Comparison of ENCODE assay signal across 6 cellular contexts in the genomic region with DNA sequence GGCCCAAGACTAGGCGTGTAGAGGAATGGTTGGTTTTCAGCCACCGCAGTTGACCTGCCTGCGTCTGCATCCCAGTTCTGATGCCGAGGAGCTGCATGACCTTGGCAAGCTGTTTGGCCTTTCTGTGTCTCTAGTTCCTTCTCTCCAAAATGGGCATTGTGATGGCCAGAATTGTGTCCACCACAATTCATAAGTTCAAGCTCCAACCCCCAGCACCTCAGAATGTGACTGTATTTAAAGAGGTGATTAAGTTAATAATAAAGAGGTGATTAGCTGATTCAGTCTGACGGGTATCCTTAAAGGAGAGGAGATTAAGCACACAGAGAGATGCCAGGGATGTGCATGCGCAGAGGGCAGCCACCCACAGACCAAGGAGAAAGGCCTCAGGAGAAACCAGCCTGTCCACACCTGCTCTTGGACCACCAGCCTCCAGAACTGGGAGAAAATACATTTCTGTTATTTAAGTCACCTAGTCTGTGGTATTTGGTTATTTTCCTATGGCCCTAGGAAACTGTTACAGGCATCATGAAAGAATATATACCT. TPM values are rescaled to one million over a fixed set of nuclear protein-coding genes. Genes with fewer than 3 reads are reported as not detected.
"Had no signal": no experiment of that assay in that cellular context is flagged by ENCODE, and none has a peak within 500 bp of the region (broad histone marks: within the 10 kb centered on the region; RNA-seq: fewer than 3 reads in every experiment).

No MANE protein-coding gene starts in this region.

- H3K27ac ChIP-seq: parathyroid adenoma, uterus had no signal

- H3K4me1 ChIP-seq: gastrocnemius medialis, parathyroid adenoma, uterus had no signal

- H3K79me2 ChIP-seq: parathyroid adenoma had no signal

- H3K27me3 ChIP-seq: gastrocnemius medialis, left lung, uterus had no signal

- H3K36me3 ChIP-seq: gastrocnemius medialis, left lung, spleen, uterus had no signal

- H3K9ac ChIP-seq: parathyroid adenoma had no signal

- H3K4me3 ChIP-seq: left lung, uterus had no signal

- H3K9me3 ChIP-seq: gastrocnemius medialis, uterus had no signal

RNA-seq across cellular contexts. Expression of a gene that starts 28.5 kb away (rescaled TPM):
- total RNA-seq: activated naive CD4-positive, alpha-beta T cell treated with anti-CD3 and anti-CD28 coated beads for 36 hours; uterus had no signal
